In the genomic region with DNA sequence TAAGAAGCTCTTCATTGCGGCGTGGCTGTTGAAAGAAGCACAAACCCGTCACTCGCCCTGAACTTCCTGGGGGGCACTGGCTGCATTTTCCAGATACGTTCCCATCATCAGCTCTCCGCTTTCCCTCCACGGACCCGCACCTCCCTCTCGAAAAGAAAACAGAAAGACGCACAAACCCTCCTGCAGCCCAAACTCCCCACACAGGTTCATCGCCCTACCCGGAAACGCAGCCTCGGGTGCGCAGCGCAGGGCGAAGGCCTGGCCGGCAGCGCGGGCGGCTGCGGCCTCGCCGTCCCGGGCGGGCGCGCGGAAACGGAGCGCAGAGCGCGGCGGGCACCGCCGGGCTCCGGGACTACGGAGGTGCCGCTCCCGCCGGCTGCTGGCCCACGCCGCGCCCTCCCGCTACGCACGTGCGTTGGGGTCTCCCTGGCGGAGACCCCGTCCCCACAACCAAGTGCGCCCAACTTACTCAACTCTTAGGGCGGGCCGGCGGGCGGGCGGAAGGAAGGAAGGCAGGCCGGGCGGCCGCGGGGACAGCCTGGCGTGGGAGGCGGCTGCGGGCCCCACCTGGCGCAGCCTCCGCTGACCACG, we compare ENCODE assay signal across 7 cellular contexts. TPM values are rescaled to one million over a fixed set of nuclear protein-coding genes. Genes with fewer than 3 reads are reported as not detected.
DNase-seq lines count a peak whose midpoint lies in the region; ATAC-seq and TF ChIP-seq lines count a peak whose summit lies in the region.

No MANE protein-coding gene starts in this region.

- peaks cover 0 to 19% (median 0%) of the 10 kb centered on the region in 3 experiments; a peak in 3 of 7 replicates for H3K36me3 Mint-ChIP-seq in H9 (ENCODE audit: insufficient read depth in 1 of 3, low read depth in 3 of 3)
- H3K36me3 Mint-ChIP-seq in natural killer cell: peaks cover 22% of the 10 kb centered on the region
- H3K36me3 Mint-ChIP-seq in type B pancreatic cell: peaks cover 20% of the 10 kb centered on the region

- H3K27me3 ChIP-seq in H9 (ENCODE audit: insufficient read depth, low read length): peaks cover 5% of the 10 kb centered on the region; the same call in 1 of the 2 replicates
- H3K27me3 ChIP-seq in MM.1S (replicated peaks; ENCODE audit: insufficient read depth, low read length): no peaks in the 10 kb centered on the region
- H3K27me3 ChIP-seq in esophagus squamous epithelium: no peaks in the 10 kb centered on the region

- peak in 1 of 4 donors; percentile 8 for TF ChIP-seq POLR2A in esophagus squamous epithelium (IDR thresholded peaks at IDR 0.05)

- H3K4me3 ChIP-seq in MM.1S (ENCODE audit: low read length): peak overlapping the region; percentile 98
- H3K4me3 ChIP-seq in esophagus squamous epithelium: peak overlapping the region; percentile 80 to 98 (median 93)

- H3K27ac ChIP-seq in H9 (ENCODE audit: insufficient read length, low read depth, low read length): no peak overlapping the region
- H3K27ac ChIP-seq in MM.1S (ENCODE audit: low read length): peak overlapping the region; percentile 91; the same call in 1 of the 2 replicates
- H3K27ac ChIP-seq in esophagus squamous epithelium: peak overlapping the region; percentile 92 to 99 (median 98)

- H4K8ac ChIP-seq in H9 (replicated peaks; ENCODE audit: insufficient read length, low read depth, low read length): no peak overlapping the region

- WGBS in H9 (ENCODE audit: extremely low coverage, insufficient read length, low lambda C conversion rate): no CpG with 5 or more reads among the region's 66 CpGs
- 0% methylated on average over 9 to 11 of the region's 66 CpGs for WGBS in esophagus squamous epithelium, 2 donors

- no peak overlapping the region for H2BK12ac ChIP-seq in H9 (ENCODE audit: insufficient read length, low read depth, low read length)

- no peaks in the 10 kb centered on the region for H3K4me1 ChIP-seq in H9 (ENCODE audit: insufficient read depth, low read length)
- peaks cover 23% of the 10 kb centered on the region for H3K4me1 ChIP-seq in MM.1S (ENCODE audit: low read length)
- peaks cover 10 to 52% (median 22%) of the 10 kb centered on the region in 3 donors for H3K4me1 ChIP-seq in esophagus squamous epithelium

- peak overlapping the region; percentile 89 to 90 for H3K4me3 Mint-ChIP-seq in H9
- peak overlapping the region; percentile 98 for H3K4me3 Mint-ChIP-seq in natural killer cell
- peak overlapping the region; percentile 97 for H3K4me3 Mint-ChIP-seq in type B pancreatic cell

- peaks cover 14% of the 10 kb centered on the region for H3F3A ChIP-seq in MM.1S (ENCODE audit: insufficient read depth, low read length)

- H2BK20ac ChIP-seq in H9 (ENCODE audit: low read depth, low read length, poor library complexity, severe bottlenecking): no peak overlapping the region

- no peak overlapping the region for H2BK5ac ChIP-seq in H9 (ENCODE audit: insufficient read length, low read length)

- H3K9me3 ChIP-seq in H9 (ENCODE audit: control insufficient read depth, low read depth, low read length) (no peaks in the 10 kb centered on the region), MM.1S (replicated peaks; ENCODE audit: insufficient read depth, low read length) (no peaks in the 10 kb centered on the region), esophagus squamous epithelium (no peaks in the 10 kb centered on the region)

- no peak overlapping the region for H3K23ac ChIP-seq in H9 (ENCODE audit: insufficient read length, low read depth, low read length)

- no peak overlapping the region for H3T11ph ChIP-seq in H9 (ENCODE audit: low read length)

- H3K9ac ChIP-seq in H9 (ENCODE audit: extremely low read depth, insufficient read length, low read length) (peak overlapping the region; percentile 64), MM.1S (ENCODE audit: low read length) (peak overlapping the region; percentile 98)

- H3K27me3 Mint-ChIP-seq in H9 (ENCODE audit: low read depth) (peaks cover 44% of the 10 kb centered on the region), natural killer cell (ENCODE audit: low read depth in 2 of 2) (no peaks in the 10 kb centered on the region), type B pancreatic cell (peaks cover 20% of the 10 kb centered on the region)

- no peak for TF ChIP-seq CTCF in GM13977 (IDR thresholded peaks at IDR 0.05; ENCODE audit: extremely low read depth, insufficient read depth, missing control alignments)
- no peak for TF ChIP-seq CTCF in H9 (conservative IDR thresholded peaks at IDR 0.05)
- TF ChIP-seq CTCF in MM.1S (IDR thresholded peaks at IDR 0.05; ENCODE audit: low read length): no peak
- TF ChIP-seq CTCF in esophagus squamous epithelium (IDR thresholded peaks at IDR 0.05): no peak
- TF ChIP-seq CTCF in natural killer cell (IDR thresholded peaks at IDR 0.05): no peak
- no peak for TF ChIP-seq CTCF in type B pancreatic cell (conservative IDR thresholded peaks at IDR 0.05)

- H3K4me2 ChIP-seq in H9 (ENCODE audit: insufficient read depth, insufficient read length, low read length): peak overlapping the region; percentile 87
- H3K4me2 ChIP-seq in MM.1S (ENCODE audit: low read depth, low read length): peak overlapping the region; percentile 92

- H2BK120ac ChIP-seq in H9 (ENCODE audit: low read depth, low read length, poor library complexity, severe bottlenecking): no peak overlapping the region

- H3K9me3 Mint-ChIP-seq in H9: no peaks in the 10 kb centered on the region; a peak in 2 of 5 replicates
- H3K9me3 Mint-ChIP-seq in natural killer cell: no peaks in the 10 kb centered on the region
- H3K9me3 Mint-ChIP-seq in type B pancreatic cell: no peaks in the 10 kb centered on the region

- no peak overlapping the region for H2AK5ac ChIP-seq in H9 (ENCODE audit: insufficient read length, low read length)

- no peak overlapping the region for H2AFZ ChIP-seq in H9 (ENCODE audit: low read length)
- peak overlapping the region; percentile 92 for H2AFZ ChIP-seq in MM.1S (ENCODE audit: low read length)

- DNase-seq in GM13977 (ENCODE audit: low spot score) (peak; percentile 37), H9 (peak; percentile 31), MM.1S (peak; percentile 76), esophagus squamous epithelium (lab: John Stamatoyannopoulos, UW) (peak; percentile 46), natural killer cell (peak; percentile 58), type B pancreatic cell (ENCODE audit: extremely low spot score, unreplicated experiment) (no peak)
- peak; percentile 71 for DNase-seq in activated T-cell treated with anti-CD3 and anti-CD28 coated beads, Interleukin-2, amount 50 U/mL, for 1 hour

- no peak overlapping the region for H3K14ac ChIP-seq in H9 (ENCODE audit: insufficient read depth, low read length)

- H3K27ac Mint-ChIP-seq in H9 (no peak overlapping the region), natural killer cell (peak overlapping the region; percentile 96 to 97), type B pancreatic cell (peak overlapping the region; percentile 94)

- in situ Hi-C loops in GM13977 (cut with MboI; ENCODE audit: low pct_unique_long_range_greater_than_20kb, low sequenced_read_pairs, unreplicated experiment): no loop called here

- no peaks in the 10 kb centered on the region for H3K9me2 ChIP-seq in MM.1S (replicated peaks; ENCODE audit: insufficient read depth, low read length)

- H3K4me1 Mint-ChIP-seq in H9 (peaks cover 4 to 16% of the 10 kb centered on the region in 2 experiments; a peak in 3 of 4 replicates), natural killer cell (peaks cover 51 to 58% of the 10 kb centered on the region in 2 donors), type B pancreatic cell (ENCODE audit: unreplicated experiment) (peaks cover 14% of the 10 kb centered on the region)

- no peak overlapping the region for H3K56ac ChIP-seq in H9 (ENCODE audit: insufficient read length, low read depth, low read length)

- H3K79me2 ChIP-seq in H9 (ENCODE audit: insufficient read depth, low read length) (no peaks in the 10 kb centered on the region; the same call in 1 of the 2 replicates), MM.1S (ENCODE audit: low read length) (peaks cover 57% of the 10 kb centered on the region)

- H4K20me1 ChIP-seq in H9 (ENCODE audit: control insufficient read depth, insufficient read depth, insufficient read length) (no peaks in the 10 kb centered on the region), MM.1S (ENCODE audit: insufficient read depth, low read length) (peaks cover 4% of the 10 kb centered on the region; the same call in 1 of the 2 replicates)

- H4K5ac ChIP-seq in H9 (ENCODE audit: insufficient read length, low read depth, low read length): no peak overlapping the region

- intact Hi-C loops in esophagus squamous epithelium (cut with DNase I): no loop called here
- intact Hi-C loops in natural killer cell (cut with micrococcal nuclease): loop anchor here (2.0 to 5.0 kb wide), 2 partner anchors 55 to 196 kb away; a partner anchor contains a TSS

- H4K91ac ChIP-seq in H9 (ENCODE audit: insufficient read length, low read depth, low read length): no peak overlapping the region

- peaks cover 11% of the 10 kb centered on the region for H3K23me2 ChIP-seq in H9 (ENCODE audit: insufficient read length, low read depth, low read length, poor library complexity, severe bottlenecking)

- H3K4ac ChIP-seq in H9 (ENCODE audit: low read depth, low read length): no peak overlapping the region

- no peak overlapping the region for H3K18ac ChIP-seq in H9 (ENCODE audit: insufficient read length, low read depth, low read length)

- no peak overlapping the region for H2BK15ac ChIP-seq in H9 (ENCODE audit: low read depth, low read length)

- peaks cover 3% of the 10 kb centered on the region; the same call in 1 of the 2 replicates for H3K36me3 ChIP-seq in MM.1S (replicated peaks; ENCODE audit: insufficient read depth, low read length)
- H3K36me3 ChIP-seq in esophagus squamous epithelium: peaks cover 0 to 32% (median under 1%) of the 10 kb centered on the region in 3 donors

- ATAC-seq in natural killer cell: peak; percentile 47 to 59 (median 51)

- no peaks in the 10 kb centered on the region for H3K79me1 ChIP-seq in H9 (ENCODE audit: insufficient read depth, low read depth, low read length, poor library complexity, severe bottlenecking)

RNA-seq across cellular contexts. Expression of a gene that starts 0.8 kb away (rescaled TPM):
- total RNA-seq in H9 (2021) (9.7 and 11.0 TPM in 2 replicates), esophagus squamous epithelium (10 to 100 TPM; 21.1 to 27.8 (median 24.2) TPM), natural killer cell (100 to 1,000 TPM in 2 of 3 donors, 10 to 100 TPM in 1; 93.3 to 107 (median 101) TPM), type B pancreatic cell (ENCODE audit: low replicate concordance) (25.8 and 26.2 TPM in 2 replicates)

Comparison
In these comparisons a context has a peak if more than half of its experiments do, and no peak if none do; other contexts are left out.
1. H3K27ac Mint-ChIP-seq: peak in natural killer cell (2 of 2) and type B pancreatic cell (single experiment); none in H9 (0 of 3).
2. Peak in every context shown above with its lines, with median percentiles within 50 percentile points of each other: H3K4me3 Mint-ChIP-seq.